ENCODE assay signal across 14 cellular contexts in genomic region chr5:170111088-170111796, GRCh38. TPM values are rescaled to one million over a fixed set of nuclear protein-coding genes. Genes with fewer than 3 reads are reported as not detected.
DNase-seq lines count a peak whose midpoint lies in the region; ATAC-seq and TF ChIP-seq lines count a peak whose summit lies in the region.
"Had no signal": no experiment of that assay in that cellular context is flagged by ENCODE, and none has a peak within 500 bp of the region (broad histone marks: within the 10 kb centered on the region; RNA-seq: fewer than 3 reads in every experiment).

No MANE protein-coding gene starts in this region.

- ATAC-seq in GM18870 (IDR thresholded peaks at IDR 0.05; ENCODE audit: unreplicated experiment), result no peak

- no peak overlapping the region for H3K27ac Mint-ChIP-seq in osteocyte (ENCODE audit: unreplicated experiment)

- peaks cover 15% of the 10 kb centered on the region for H3K27me3 Mint-ChIP-seq in osteocyte (ENCODE audit: unreplicated experiment)

- peak; percentile 30 for DNase-seq in COR-L47 (lab: John Stamatoyannopoulos, UW)
- peak; percentile 12 for DNase-seq in NCI-H2029 (lab: John Stamatoyannopoulos, UW)
- DNase-seq in cerebellum (ENCODE audit: low spot score), result peak; percentile 4
- peak; percentile 68 for DNase-seq in osteocyte (ENCODE audit: extremely low spot score, unreplicated experiment)
- DNase-seq in NCI-H1105 treated with DMSO at 0.1 percent for 48 hours (lab: John Stamatoyannopoulos, UW), result no peak
- DNase-seq in GM19238 (ENCODE audit: insufficient read length, low spot score), result no peak
- no peak for DNase-seq in NCI-H1930 (lab: John Stamatoyannopoulos, UW)
- DNase-seq: KG1, NCI-H1436 treated with DMSO at 0.1 percent for 48 hours, NCI-H2107, NCI-H2227 treated with DMSO at 0.1 percent for 48 hours, NCI-H526 had no signal

- peaks cover 3% of the 10 kb centered on the region for H3K4me1 Mint-ChIP-seq in osteocyte (ENCODE audit: unreplicated experiment)

- peaks cover 5% of the 10 kb centered on the region for H3K9me3 Mint-ChIP-seq in osteocyte (ENCODE audit: unreplicated experiment)

- TF ChIP-seq CTCF in osteocyte (IDR thresholded peaks at IDR 0.05), result no peak

- H3K4me3 Mint-ChIP-seq in osteocyte (ENCODE audit: unreplicated experiment), result no peak overlapping the region

- no peaks in the 10 kb centered on the region for H3K36me3 Mint-ChIP-seq in osteocyte (ENCODE audit: unreplicated experiment)

RNA-seq across cellular contexts. Expression of gene FOXI1, which starts 5.5 kb away (rescaled TPM):
- not detected for total RNA-seq in cerebellum
- not detected in 2 replicates for total RNA-seq in osteocyte
- total RNA-seq: Daoy had no signal

Comparison
In these comparisons a context has a peak if more than half of its experiments do, and no peak if none do; other contexts are left out.
1. DNase-seq: peak in COR-L47 (single experiment), NCI-H2029 (single experiment), cerebellum (single experiment) and osteocyte (single experiment); none in NCI-H1105 treated with DMSO at 0.1 percent for 48 hours (single experiment), GM19238 (single experiment) and NCI-H1930 (0 of 2).